ENCODE assay signal across 2 cellular contexts in genomic region chr1:6506210-6507036, GRCh38.
A peak's percentile ranks its signal among the peaks of the same experiment; 100 is the strongest.
TF ChIP-seq lines count a peak whose summit lies in the region.

No MANE protein-coding gene starts in this region.

TF ChIP-seq in HEK293, 187 proteins besides CTCF, POLR2A, EP300 and RAD21:
- TF ChIP-seq ZNF335 (tag by site-specific recombination; conservative IDR thresholded peaks at IDR 0.05) (0 out of 2 replicates have a peak, but pooled peaks have one; percentile 26), GLIS2 (tag by site-specific recombination; IDR thresholded peaks at IDR 0.05) (0 out of 2 replicates have a peak, but pooled peaks have one; percentile 11), GLIS1 (tag by site-specific recombination; IDR thresholded peaks at IDR 0.05) (peak; percentile 74), MEIS1 (CRISPR knock-in tag; IDR thresholded peaks at IDR 0.05; ENCODE audit: borderline replicate concordance) (no peak), SETDB1 (IDR thresholded peaks at IDR 0.05; ENCODE audit: insufficient read length, low read length) (no peak)
- TF ChIP-seq, protein P1, sequence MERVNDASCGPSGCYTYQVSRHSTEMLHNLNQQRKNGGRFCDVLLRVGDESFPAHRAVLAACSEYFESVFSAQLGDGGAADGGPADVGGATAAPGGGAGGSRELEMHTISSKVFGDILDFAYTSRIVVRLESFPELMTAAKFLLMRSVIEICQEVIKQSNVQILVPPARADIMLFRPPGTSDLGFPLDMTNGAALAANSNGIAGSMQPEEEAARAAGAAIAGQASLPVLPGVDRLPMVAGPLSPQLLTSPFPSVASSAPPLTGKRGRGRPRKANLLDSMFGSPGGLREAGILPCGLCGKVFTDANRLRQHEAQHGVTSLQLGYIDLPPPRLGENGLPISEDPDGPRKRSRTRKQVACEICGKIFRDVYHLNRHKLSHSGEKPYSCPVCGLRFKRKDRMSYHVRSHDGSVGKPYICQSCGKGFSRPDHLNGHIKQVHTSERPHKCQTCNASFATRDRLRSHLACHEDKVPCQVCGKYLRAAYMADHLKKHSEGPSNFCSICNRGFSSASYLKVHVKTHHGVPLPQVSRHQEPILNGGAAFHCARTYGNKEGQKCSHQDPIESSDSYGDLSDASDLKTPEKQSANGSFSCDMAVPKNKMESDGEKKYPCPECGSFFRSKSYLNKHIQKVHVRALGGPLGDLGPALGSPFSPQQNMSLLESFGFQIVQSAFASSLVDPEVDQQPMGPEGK (tag by site-specific recombination; IDR thresholded peaks at IDR 0.05): no peak

TF ChIP-seq in HepG2, 621 proteins besides CTCF, POLR2A, EP300 and RAD21:
- TF ChIP-seq, protein P1 (CRISPR knock-in tag; IDR thresholded peaks at IDR 0.05): peak; percentile 37; the same call in 1 of the 2 replicates
- TF ChIP-seq ZNF687 (CRISPR knock-in tag; IDR thresholded peaks at IDR 0.05): peak; percentile 0; the same call in 1 of the 2 replicates
- TF ChIP-seq ZNF639 (CRISPR knock-in tag; conservative IDR thresholded peaks at IDR 0.05): no peak
- TF ChIP-seq ZSCAN22 (CRISPR knock-in tag; IDR thresholded peaks at IDR 0.05): peak; percentile 95
- TF ChIP-seq, protein P2, sequence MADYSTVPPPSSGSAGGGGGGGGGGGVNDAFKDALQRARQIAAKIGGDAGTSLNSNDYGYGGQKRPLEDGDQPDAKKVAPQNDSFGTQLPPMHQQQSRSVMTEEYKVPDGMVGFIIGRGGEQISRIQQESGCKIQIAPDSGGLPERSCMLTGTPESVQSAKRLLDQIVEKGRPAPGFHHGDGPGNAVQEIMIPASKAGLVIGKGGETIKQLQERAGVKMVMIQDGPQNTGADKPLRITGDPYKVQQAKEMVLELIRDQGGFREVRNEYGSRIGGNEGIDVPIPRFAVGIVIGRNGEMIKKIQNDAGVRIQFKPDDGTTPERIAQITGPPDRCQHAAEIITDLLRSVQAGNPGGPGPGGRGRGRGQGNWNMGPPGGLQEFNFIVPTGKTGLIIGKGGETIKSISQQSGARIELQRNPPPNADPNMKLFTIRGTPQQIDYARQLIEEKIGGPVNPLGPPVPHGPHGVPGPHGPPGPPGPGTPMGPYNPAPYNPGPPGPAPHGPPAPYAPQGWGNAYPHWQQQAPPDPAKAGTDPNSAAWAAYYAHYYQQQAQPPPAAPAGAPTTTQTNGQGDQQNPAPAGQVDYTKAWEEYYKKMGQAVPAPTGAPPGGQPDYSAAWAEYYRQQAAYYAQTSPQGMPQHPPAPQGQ (CRISPR knock-in tag; IDR thresholded peaks at IDR 0.05; ENCODE audit: borderline replicate concordance): no peak
- peak; percentile 29 for TF ChIP-seq SRSF1 (optimal IDR thresholded peaks at IDR 0.05; ENCODE audit: low read depth, low read length)
- TF ChIP-seq GZF1 (CRISPR knock-in tag; IDR thresholded peaks at IDR 0.05): no peak
